22 cellular contexts compared by ENCODE assay signal in the genomic region with DNA sequence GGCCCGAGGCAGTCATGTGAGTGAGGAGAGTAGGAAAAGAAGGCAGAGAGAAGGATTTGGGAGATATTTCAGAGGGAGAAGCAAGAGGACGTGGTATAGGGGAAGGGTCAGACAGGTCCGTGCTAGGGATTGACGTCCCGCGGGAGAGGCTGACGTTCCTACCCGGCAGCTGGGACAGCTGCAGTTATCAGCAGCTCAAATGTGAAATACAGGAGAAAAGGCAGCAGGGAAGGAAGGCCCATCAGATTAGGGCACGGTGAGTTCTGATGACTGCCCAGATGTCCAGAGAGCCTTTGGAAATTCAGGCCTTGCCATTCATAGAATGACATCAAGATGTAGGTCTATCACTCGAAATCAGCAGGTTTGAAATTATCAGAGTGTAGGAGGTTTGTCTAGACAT.
DNase-seq lines count a peak whose midpoint lies in the region; ATAC-seq and TF ChIP-seq lines count a peak whose summit lies in the region.
"Had no signal": no experiment of that assay in that cellular context is flagged by ENCODE, and none has a peak within 500 bp of the region (broad histone marks: within the 10 kb centered on the region; RNA-seq: fewer than 3 reads in every experiment).

No MANE protein-coding gene starts in this region.

- WGBS in sigmoid colon, 2 donors = 94 to 96% methylated on average over 10 of the region's 10 CpGs

- H3K4me1 Mint-ChIP-seq in chondrocyte (ENCODE audit: low read depth) = peaks cover 27% of the 10 kb centered on the region

- no peak for TF ChIP-seq EP300 in sigmoid colon (IDR thresholded peaks at IDR 0.05)

- ATAC-seq in GM21515 (IDR thresholded peaks at IDR 0.05; ENCODE audit: unreplicated experiment) = no peak
- ATAC-seq: Right ventricle myocardium inferior had no signal

- H3K9ac ChIP-seq in BLaER1 = no peak overlapping the region

- H3K4me3 Mint-ChIP-seq in chondrocyte (ENCODE audit: unreplicated experiment) = no peak overlapping the region
- H3K4me3 Mint-ChIP-seq: CD4-positive, alpha-beta memory T cell had no signal

- H3K4me2 ChIP-seq in BLaER1 = peak overlapping the region; percentile 92

- no peaks in the 10 kb centered on the region for H3K36me3 Mint-ChIP-seq in chondrocyte (ENCODE audit: low read depth)
- H3K36me3 Mint-ChIP-seq: CD4-positive, alpha-beta memory T cell had no signal

- no peaks in the 10 kb centered on the region for H3K27me3 Mint-ChIP-seq in chondrocyte (ENCODE audit: low read depth)

- TF ChIP-seq POLR2A in sigmoid colon (IDR thresholded peaks at IDR 0.05) = no peak

- H3K27me3 ChIP-seq in BLaER1 = no peaks in the 10 kb centered on the region
- no peaks in the 10 kb centered on the region for H3K27me3 ChIP-seq in neutrophil
- H3K27me3 ChIP-seq in sigmoid colon = no peaks in the 10 kb centered on the region
- H3K27me3 ChIP-seq: MG63, SJCRH30 had no signal

- H3K27ac Mint-ChIP-seq in chondrocyte (ENCODE audit: unreplicated experiment) = peak overlapping the region; percentile 14

- intact Hi-C loops in sigmoid colon (cut with DNase I) = no loop called here

- H3K4me1 ChIP-seq in BLaER1 = peaks cover 44% of the 10 kb centered on the region
- peaks cover 14 to 22% of the 10 kb centered on the region in 2 experiments for H3K4me1 ChIP-seq in neutrophil (ENCODE audit: control insufficient read depth in 1 of 2, insufficient read depth in 1 of 2, low read depth in 1 of 2, low read length in 1 of 2)
- peaks cover 0 to 9% (median 4%) of the 10 kb centered on the region in 4 donors for H3K4me1 ChIP-seq in sigmoid colon
- H3K4me1 ChIP-seq: HAP-1 had no signal

- H3K9me3 ChIP-seq in BLaER1 (peaks cover 11% of the 10 kb centered on the region; the same call in 1 of the 2 replicates), neutrophil (no peaks in the 10 kb centered on the region), sigmoid colon (no peaks in the 10 kb centered on the region)
- H3K9me3 ChIP-seq: HAP-1, MG63, SJCRH30 had no signal

- H3K9me3 Mint-ChIP-seq in chondrocyte (ENCODE audit: low read depth) = no peaks in the 10 kb centered on the region
- H3K9me3 Mint-ChIP-seq: CD4-positive, alpha-beta memory T cell had no signal

- TF ChIP-seq CTCF in chondrocyte (IDR thresholded peaks at IDR 0.05) = no peak
- no peak for TF ChIP-seq CTCF in neutrophil (IDR thresholded peaks at IDR 0.05)
- no peak for TF ChIP-seq CTCF in sigmoid colon (IDR thresholded peaks at IDR 0.05)

- DNase-seq in LHCN-M2 (ENCODE audit: low read depth) = peak; percentile 59
- DNase-seq in chondrocyte (ENCODE audit: low spot score) = no peak
- no peak for DNase-seq in sigmoid colon
- DNase-seq in activated gamma-delta T cell (lab: John Stamatoyannopoulos, UW) = no peak
- DNase-seq: C1 segment of cervical spinal cord; CD4-positive, alpha-beta memory T cell; COR-L47; DMS53; GOT3; MG63; NCI-H2029; NCI-H446; NCI-H524 treated with DMSO at 0.1 percent for 48 hours; NCI-H774; NK-92 treated with Interleukin-12 subunit alpha and Interleukin-12 subunit beta, amount 100 ng/mL, for 24 hours; PC-3; SJCRH30 had no signal

- no peaks in the 10 kb centered on the region for H4K20me1 ChIP-seq in BLaER1

- H3K36me3 ChIP-seq in BLaER1 (no peaks in the 10 kb centered on the region), neutrophil (no peaks in the 10 kb centered on the region), sigmoid colon (no peaks in the 10 kb centered on the region)
- H3K36me3 ChIP-seq: HAP-1, MG63, SJCRH30 had no signal

- H3K27ac ChIP-seq in BLaER1 (peak overlapping the region; percentile 85), neutrophil (peak overlapping the region; percentile 9), sigmoid colon (no peak overlapping the region)
- H3K27ac ChIP-seq: SJCRH30 had no signal

- H3K4me3 ChIP-seq in BLaER1 = no peak overlapping the region
- no peak overlapping the region for H3K4me3 ChIP-seq in neutrophil (ENCODE audit: low read depth in 1 of 2, low read length in 1 of 2)
- no peak overlapping the region for H3K4me3 ChIP-seq in sigmoid colon
- H3K4me3 ChIP-seq: HAP-1, MG63, SJCRH30 had no signal

Comparison
In these comparisons a context has a peak if more than half of its experiments do, and no peak if none do; other contexts are left out.
1. H3K27ac ChIP-seq: peak in BLaER1 (single experiment) and neutrophil (single experiment); none in sigmoid colon (0 of 4).